Comparison of ENCODE assay signal across 16 cellular contexts in the genomic region with DNA sequence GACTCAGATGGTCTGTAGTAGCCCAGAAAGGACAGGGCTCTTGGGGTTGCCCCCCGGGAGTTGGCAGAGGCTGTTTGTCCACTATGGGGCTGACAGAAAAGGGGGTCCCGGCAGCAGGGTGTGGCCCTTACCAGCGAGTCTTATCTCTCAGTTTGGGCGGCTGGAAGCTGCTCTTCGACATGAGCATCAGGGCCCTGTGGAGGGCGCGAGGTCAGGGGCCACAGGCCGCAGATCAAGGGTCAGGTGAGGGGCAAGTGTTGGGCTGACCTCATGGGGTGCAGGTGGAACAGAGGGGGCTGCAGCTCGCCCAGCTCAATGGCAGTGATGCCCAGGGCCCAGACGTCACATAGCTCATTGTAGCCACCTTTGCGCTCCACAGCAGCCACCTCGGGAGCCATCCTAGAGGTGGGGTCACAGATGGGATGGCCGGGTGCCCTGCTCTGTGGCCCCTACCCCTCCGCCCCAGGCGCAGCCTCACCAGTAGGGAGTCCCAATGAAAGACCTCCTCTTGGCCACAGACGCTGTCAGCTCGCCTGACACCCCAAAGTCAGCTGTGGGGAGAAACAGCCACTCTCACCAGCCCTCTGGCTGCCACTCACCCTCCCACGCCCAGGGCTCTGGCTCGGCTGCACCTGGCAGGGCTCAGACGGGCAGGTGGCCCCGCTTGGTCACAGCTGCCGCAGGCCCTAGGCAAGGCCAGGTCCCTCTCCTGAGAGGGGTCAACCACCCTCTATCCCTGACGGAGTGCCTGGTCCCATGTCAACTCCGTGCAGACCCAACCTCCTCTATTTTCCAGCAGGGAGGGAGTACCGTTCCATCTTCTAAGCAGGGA. TPM values are rescaled to one million over a fixed set of nuclear protein-coding genes. Genes with fewer than 3 reads are reported as not detected.
A peak's percentile ranks its signal among the peaks of the same experiment; 100 is the strongest.
DNase-seq lines count a peak whose midpoint lies in the region; ATAC-seq, FAIRE-seq and TF ChIP-seq lines count a peak whose summit lies in the region.
"Had no signal": no experiment of that assay in that cellular context is flagged by ENCODE, and none has a peak within 500 bp of the region (broad histone marks: within the 10 kb centered on the region; RNA-seq: fewer than 3 reads in every experiment).

No MANE protein-coding gene starts in this region.

- H3K27me3 ChIP-seq in CD4-positive, alpha-beta memory T cell (ENCODE audit: insufficient read depth, low read length): no peaks in the 10 kb centered on the region
- H3K27me3 ChIP-seq in HCT116 (ENCODE audit: insufficient read depth, low read length) (no peaks in the 10 kb centered on the region), K562 (ENCODE audit: control insufficient read depth in 2 of 2, insufficient read depth in 2 of 2, low read length in 2 of 2) (no peaks in the 10 kb centered on the region), brain microvascular endothelial cell (replicated peaks) (no peaks in the 10 kb centered on the region)

- H3K9me3 ChIP-seq in CD4-positive, alpha-beta memory T cell (ENCODE audit: control insufficient read depth in 1 of 2, low read length in 2 of 2): no peaks in the 10 kb centered on the region
- no peaks in the 10 kb centered on the region for H3K9me3 ChIP-seq in HCT116 (ENCODE audit: control insufficient read depth in 1 of 2, insufficient read depth in 1 of 2, low read depth in 1 of 2, low read length in 2 of 2)
- H3K9me3 ChIP-seq in K562 (replicated peaks; ENCODE audit: control insufficient read depth, insufficient read depth, low read depth, low read length): no peaks in the 10 kb centered on the region

- POLR2A ChIA-PET in CD4-positive, alpha-beta memory T cell (lab: Charles Lee; ENCODE audit: partially characterized antibody): interaction anchor here (0.6 to 9.4 kb wide), 8 partner anchors 10 to 585 kb away, joined by 3 to 143 read pairs (median 4); a partner anchor contains a TSS
- POLR2A ChIA-PET in HCT116 (lab: Charles Lee) (interaction anchor here (1.8 kb wide), 1 partner anchor 22 kb away, joined by 6 read pairs; a partner anchor contains a TSS), K562 (lab: Yijun Ruan, JAX) (interaction anchor here (0.6 to 1.6 kb wide), 8 partner anchors 9 to 631 kb away, joined by 3 to 5 read pairs (median 3); a partner anchor contains a TSS)

- no peaks in the 10 kb centered on the region for H3K9me2 ChIP-seq in HCT116 (ENCODE audit: insufficient read depth)

- H3K4me3 Mint-ChIP-seq in CD4-positive, alpha-beta memory T cell: peak overlapping the region in 7 of 8 donors; percentile 23 to 85 (median 83)
- H3K4me3 Mint-ChIP-seq: GM23338 had no signal

- no peak for TF ChIP-seq EP300 in K562 (IDR thresholded peaks at IDR 0.05; ENCODE audit: low read length)

- no peaks in the 10 kb centered on the region for H3K9me3 Mint-ChIP-seq in CD4-positive, alpha-beta memory T cell
- H3K9me3 Mint-ChIP-seq: GM23338 had no signal

- H3K4me2 ChIP-seq in HCT116 (ENCODE audit: low read length) (no peak overlapping the region), K562 (ENCODE audit: insufficient read depth, low read length) (peak overlapping the region; percentile 5; the same call in 1 of the 2 replicates)
- H3K4me2 ChIP-seq: GM23338 had no signal

- no peak for TF ChIP-seq CTCF in HCT116 (IDR thresholded peaks at IDR 0.05 in 2 of 3, conservative IDR thresholded peaks at IDR 0.05 in 1 of 3; ENCODE audit: borderline replicate concordance in 1 of 3, insufficient read depth in 1 of 3, low read depth in 2 of 3, low read length in 2 of 3)
- no peak for TF ChIP-seq CTCF in K562 (IDR thresholded peaks at IDR 0.05 in 2 of 3, conservative IDR thresholded peaks at IDR 0.05 in 1 of 3; ENCODE audit: insufficient read depth in 2 of 3, low read depth in 1 of 3, low read length in 3 of 3)
- no peak for TF ChIP-seq CTCF in brain microvascular endothelial cell (IDR thresholded peaks at IDR 0.05; ENCODE audit: low read depth, low read length, missing control alignments)

- no peaks in the 10 kb centered on the region for H3K9me1 ChIP-seq in K562 (ENCODE audit: control insufficient read depth, insufficient read depth, low read length)

- H3K36me3 ChIP-seq in CD4-positive, alpha-beta memory T cell (ENCODE audit: insufficient read depth, low read length): peaks cover 35% of the 10 kb centered on the region
- H3K36me3 ChIP-seq in HCT116 (ENCODE audit: control insufficient read depth in 1 of 2, insufficient read depth in 2 of 2, low read length in 2 of 2) (no peaks in the 10 kb centered on the region; a peak in 1 of 4 replicates), K562 (ENCODE audit: control insufficient read depth, insufficient read depth, low read length) (peaks cover 20% of the 10 kb centered on the region; the same call in 2 of the 3 replicates), brain microvascular endothelial cell (replicated peaks) (peaks cover 19% of the 10 kb centered on the region)

- no peak overlapping the region for H3K9ac ChIP-seq in HCT116 (ENCODE audit: low read length)
- H3K9ac ChIP-seq in K562 (ENCODE audit: insufficient read depth in 1 of 2, low read depth in 2 of 2, low read length in 2 of 2): peak overlapping the region in 1 of 2 experiments; percentile 85; a peak in 2 of 4 replicates

- CTCF ChIA-PET in CD4-positive, alpha-beta memory T cell (lab: Charles Lee; ENCODE audit: partially characterized antibody): interaction anchor here (1.0 to 2.1 kb wide), 3 partner anchors 10 to 22 kb away, joined by 4 to 7 read pairs (median 4); a partner anchor contains a TSS
- CTCF ChIA-PET in HCT116 (lab: Charles Lee): interaction anchor here (1.1 kb wide), 1 partner anchor 13 kb away, joined by 5 read pairs; no protein-coding TSS in a partner anchor
- CTCF ChIA-PET in K562 (lab: Yijun Ruan, JAX; ENCODE audit: low intra/inter-chr PET ratio): interaction anchor here (0.6 kb wide), 1 partner anchor 89 kb away, joined by 3 read pairs; no protein-coding TSS in a partner anchor

- no peak for DNase-seq in CD4-positive, alpha-beta memory T cell
- DNase-seq in HCT116 (ENCODE audit: low read depth, low spot score): no peak
- DNase-seq in K562 (ENCODE audit: extremely low read depth in 1 of 4, low spot score in 3 of 4): peak in 3 of 4 experiments; percentile 43 to 47 (median 43)
- DNase-seq in posterior vena cava (ENCODE audit: low spot score): peak; percentile 74
- no peak for DNase-seq in brain microvascular endothelial cell
- DNase-seq: DMS79; NCI-H1105; NK-92 treated with Interleukin-12 subunit alpha and Interleukin-12 subunit beta, amount 100 ng/mL, for 24 hours; stimulated activated CD4-positive, alpha-beta T cell treated with anti-CD3 and anti-CD28 coated beads, Interleukin-2, amount 100 ng/mL, for 48 hours had no signal

- TF ChIP-seq RAD21 in HCT116 (IDR thresholded peaks at IDR 0.05; ENCODE audit: low read depth) (no peak), K562 (CRISPR knock-in tag; conservative IDR thresholded peaks at IDR 0.05 in 1 of 2, IDR thresholded peaks at IDR 0.05 in 1 of 2) (no peak)

- peaks cover 9 to 38% (median 21%) of the 10 kb centered on the region in 4 donors for H3K4me1 Mint-ChIP-seq in CD4-positive, alpha-beta memory T cell

- no peaks in the 10 kb centered on the region for H4K20me1 ChIP-seq in HCT116 (ENCODE audit: insufficient read depth)
- H4K20me1 ChIP-seq in K562 (replicated peaks; ENCODE audit: control insufficient read depth, insufficient read depth, low read length): no peaks in the 10 kb centered on the region

- no peaks in the 10 kb centered on the region for H3K27me3 Mint-ChIP-seq in CD4-positive, alpha-beta memory T cell

- no TSS peak for BruUV-seq in HCT116 (replicated peaks; lab: Mats Ljungman, UMichigan)
- BruUV-seq in K562 (replicated peaks; lab: Mats Ljungman, UMichigan): no TSS peak

- H3K4me1 ChIP-seq in CD4-positive, alpha-beta memory T cell (ENCODE audit: insufficient read depth, low read length): peaks cover 35% of the 10 kb centered on the region
- H3K4me1 ChIP-seq in HCT116 (ENCODE audit: control insufficient read depth in 1 of 2, insufficient read depth in 2 of 2, low read length in 2 of 2) (peaks cover 28 to 53% of the 10 kb centered on the region in 2 experiments), K562 (replicated peaks in 1 of 2; ENCODE audit: control insufficient read depth in 2 of 2, insufficient read depth in 2 of 2, low read length in 2 of 2) (peaks cover 30 to 79% of the 10 kb centered on the region in 2 experiments)

- intact Hi-C loops in CD4-positive, alpha-beta memory T cell (cut with micrococcal nuclease): loop anchor here (5.0 kb wide), 1 partner anchor 41 kb away; a partner anchor contains a TSS
- intact Hi-C loops in HCT116 (cut with micrococcal nuclease) (no loop called here), K562 (cut with micrococcal nuclease) (loop anchor here (5.0 kb wide), 1 partner anchor 41 kb away; a partner anchor contains a TSS), posterior vena cava (cut with DNase I) (no loop called here)

- H2AFZ ChIP-seq in HCT116 (ENCODE audit: low read depth, low read length, poor library complexity, severe bottlenecking) (no peak overlapping the region), K562 (ENCODE audit: low read depth, low read length) (0 out of 2 replicates have a peak overlapping the region, but pooled peaks have one; percentile 45)
- H2AFZ ChIP-seq: GM23338 had no signal

- no peak for TF ChIP-seq POLR2A in HCT116 (IDR thresholded peaks at IDR 0.05; ENCODE audit: borderline replicate concordance, extremely low read depth, insufficient read depth, insufficient read length)
- TF ChIP-seq POLR2A in K562 (conservative IDR thresholded peaks at IDR 0.05): no peak

- FAIRE-seq in K562 (lab: Jason Lieb, UNC): no peak
- FAIRE-seq: endometrium, TTC549, urothelium cell line had no signal

- H3K79me2 ChIP-seq in HCT116 (ENCODE audit: insufficient read depth, low read length): no peaks in the 10 kb centered on the region; the same call in 1 of the 2 replicates
- no peaks in the 10 kb centered on the region for H3K79me2 ChIP-seq in K562 (ENCODE audit: control insufficient read depth, insufficient read depth, low read length)

- RAD21 ChIA-PET in HCT116 (lab: Charles Lee; ENCODE audit: low non-redundant PET in 1 of 2, low total read pairs in 2 of 2, uncharacterized antibody in 2 of 2, unreplicated experiment in 2 of 2): no interaction called here

- 55% methylated on average over 25 of the region's 25 CpGs for WGBS in K562 (ENCODE audit: insufficient coverage, low coverage, missing lambda C conversion rate)

- H3K4me3 ChIP-seq in CD4-positive, alpha-beta memory T cell (ENCODE audit: low read length in 2 of 2): no peak overlapping the region
- no peak overlapping the region for H3K4me3 ChIP-seq in HCT116 (replicated peaks in 1 of 2; ENCODE audit: low read depth in 1 of 2, low read length in 2 of 2)
- H3K4me3 ChIP-seq in K562: no peak overlapping the region
- H3K4me3 ChIP-seq in brain microvascular endothelial cell (ENCODE audit: low read depth, low read length): no peak overlapping the region
- H3K4me3 ChIP-seq: GM23338 had no signal

- in situ Hi-C loops in K562 (cut with MboI): no loop called here
- in situ Hi-C loops in brain microvascular endothelial cell (cut with HindIII; ENCODE audit: low pct_ligation_motif_present, low sequenced_read_pairs): no loop called here

- ATAC-seq in HCT116: no peak
- ATAC-seq in K562: 0 out of 3 replicates have a peak, but pooled peaks have one; percentile 3
- no peak for ATAC-seq in GM21737 (IDR thresholded peaks at IDR 0.05; ENCODE audit: unreplicated experiment)
- no peak for ATAC-seq in HG03354 (IDR thresholded peaks at IDR 0.05; ENCODE audit: poor library complexity, severe bottlenecking, unreplicated experiment)
- no peak for ATAC-seq in HG03460 (IDR thresholded peaks at IDR 0.05; ENCODE audit: unreplicated experiment)
- ATAC-seq: GM23338 had no signal

- peak overlapping the region; percentile 79 for H3K27ac ChIP-seq in CD4-positive, alpha-beta memory T cell (ENCODE audit: low read depth, low read length)
- H3K27ac ChIP-seq in HCT116 (ENCODE audit: low read depth, low read length) (peak overlapping the region; percentile 92; the same call in 1 of the 2 replicates), K562 (ENCODE audit: extremely low read depth, low read depth, low read length) (peak overlapping the region; percentile 32; the same call in 2 of the 3 replicates), brain microvascular endothelial cell (no peak overlapping the region)

- peak overlapping the region; percentile 13 to 93 (median 83) for H3K27ac Mint-ChIP-seq in CD4-positive, alpha-beta memory T cell
- H3K27ac Mint-ChIP-seq: GM23338 had no signal

- H3K36me3 Mint-ChIP-seq in CD4-positive, alpha-beta memory T cell: peaks cover 5 to 36% of the 10 kb centered on the region in 2 donors

RNA-seq across cellular contexts. Expression of a gene that starts 2.2 kb away (rescaled TPM):
- 100 to 1,000 TPM; 122 to 128 TPM for total RNA-seq in CD4-positive, alpha-beta memory T cell
- polyA plus RNA-seq in CD4-positive, alpha-beta memory T cell: 10 to 100 TPM; 32.3 to 57.2 TPM
- total RNA-seq in HCT116 (2021; ENCODE audit: unreplicated experiment) (44.2 TPM), K562 (2014; rRNA removed) (9.6 and 13.7 TPM in 2 replicates), K562 (2014; rRNA removed; fragmentation: Illumina TruSeq; extraction: Trizol) (3.4 and 4.9 TPM in 2 replicates), K562 (2015; rRNA removed; fragmentation: Illumina TruSeq; extraction: Trizol) (7.0 and 8.5 TPM in 2 replicates), K562 (2021) (13.9 and 14.5 TPM in 2 replicates), posterior vena cava (10 to 100 TPM; 13.2 to 14.7 TPM)
- polyA plus RNA-seq in HCT116 (2012): 37.5 and 38.1 TPM in 2 replicates
- total RNA-seq in K562 (2011; cell fraction: chromatin; rRNA removed; ENCODE audit: low replicate concordance): 11.3 and 40.1 TPM in 2 replicates
- total RNA-seq in K562 (2011; cell fraction: nucleolus; rRNA removed): 20.5 and 22.5 TPM in 2 replicates
- 7.3 and 11.7 TPM in 2 replicates for total RNA-seq in K562 (2011; cell fraction: nucleoplasm; rRNA removed)
- polyA plus RNA-seq in K562 (2011; rRNA removed) (7.3 and 11.2 TPM in 2 replicates), K562 (2014; fragmentation: Illumina TruSeq; extraction: Trizol) (8.5 and 12.2 TPM in 2 replicates), K562 (2014; fragmentation: Nextera tagmentation; extraction: Ambion mirVana) (under 1 TPM; 0.13 to 0.39 TPM), K562 (2014; rRNA removed) (10.5 and 11.6 TPM in 2 replicates)
- 11.2 and 14.4 TPM in 2 replicates for polyA plus RNA-seq in K562 (2011; cell fraction: cytosol; rRNA removed)
- 40.2 and 43.0 TPM in 2 replicates for polyA plus RNA-seq in K562 (2011; cell fraction: nucleus; rRNA removed)
- polyA plus RNA-seq in K562 (2012): 9.6 and 14.0 TPM in 2 replicates
- 5.1 and 6.7 TPM in 2 replicates for polyA minus RNA-seq in K562 (2011; rRNA and poly(A)+ RNA removed)
- 8.8 and 11.1 TPM in 2 replicates for polyA minus RNA-seq in K562 (2011; cell fraction: cytosol; rRNA and poly(A)+ RNA removed)
- 5.8 and 12.4 TPM in 2 replicates for polyA minus RNA-seq in K562 (2011; cell fraction: nucleus; rRNA and poly(A)+ RNA removed)

RNA-seq across cellular contexts. Expression of a gene that starts 9.5 kb away (rescaled TPM):
- total RNA-seq in CD4-positive, alpha-beta memory T cell: 10 to 100 TPM; 41.3 to 42.7 TPM
- 10 to 100 TPM; 22.4 to 42.1 TPM for polyA plus RNA-seq in CD4-positive, alpha-beta memory T cell
- 62.1 TPM for total RNA-seq in HCT116 (2021; ENCODE audit: unreplicated experiment)
- 46.8 and 54.0 TPM in 2 replicates for polyA plus RNA-seq in HCT116 (2012)
- total RNA-seq in K562 (2011; cell fraction: chromatin; rRNA removed; ENCODE audit: low replicate concordance): 33.3 and 80.8 TPM in 2 replicates
- 78.7 and 86.4 TPM in 2 replicates for total RNA-seq in K562 (2011; cell fraction: nucleolus; rRNA removed)
- 51.5 and 54.8 TPM in 2 replicates for total RNA-seq in K562 (2011; cell fraction: nucleoplasm; rRNA removed)
- total RNA-seq in K562 (2014; rRNA removed): 24.3 and 29.4 TPM in 2 replicates
- total RNA-seq in K562 (2014; rRNA removed; fragmentation: Illumina TruSeq; extraction: Trizol): 6.3 and 7.3 TPM in 2 replicates
- 12.3 and 15.0 TPM in 2 replicates for total RNA-seq in K562 (2015; rRNA removed; fragmentation: Illumina TruSeq; extraction: Trizol)
- 55.7 and 57.2 TPM in 2 replicates for total RNA-seq in K562 (2021)
- polyA plus RNA-seq in K562 (2011; rRNA removed): 19.3 and 34.7 TPM in 2 replicates
- 22.5 and 54.7 TPM in 2 replicates for polyA plus RNA-seq in K562 (2011; cell fraction: cytosol; rRNA removed)
- 88.7 and 149 TPM in 2 replicates for polyA plus RNA-seq in K562 (2011; cell fraction: nucleus; rRNA removed)
- 41.1 and 44.4 TPM in 2 replicates for polyA plus RNA-seq in K562 (2012)
- 42.7 and 48.3 TPM in 2 replicates for polyA plus RNA-seq in K562 (2014; fragmentation: Illumina TruSeq; extraction: Trizol)
- 1 to 10 TPM; 3.4 to 3.9 TPM for polyA plus RNA-seq in K562 (2014; fragmentation: Nextera tagmentation; extraction: Ambion mirVana)
- 40.5 and 42.5 TPM in 2 replicates for polyA plus RNA-seq in K562 (2014; rRNA removed)
- polyA minus RNA-seq in K562 (2011; rRNA and poly(A)+ RNA removed): 6.3 and 9.1 TPM in 2 replicates
- polyA minus RNA-seq in K562 (2011; cell fraction: cytosol; rRNA and poly(A)+ RNA removed): 24.1 and 29.2 TPM in 2 replicates
- 19.9 and 21.0 TPM in 2 replicates for polyA minus RNA-seq in K562 (2011; cell fraction: nucleus; rRNA and poly(A)+ RNA removed)
- total RNA-seq in posterior vena cava: 1 to 10 TPM; 9.2 to 9.4 TPM

RNA-seq across cellular contexts. Expression of a gene that starts 22.5 kb away (rescaled TPM):
- total RNA-seq in CD4-positive, alpha-beta memory T cell: 100 to 1,000 TPM; 805 to 832 TPM
- polyA plus RNA-seq in CD4-positive, alpha-beta memory T cell: 100 to 1,000 TPM in 1 of 2 donors, 10 to 100 TPM in 1; 48.3 to 158 TPM
- total RNA-seq in HCT116 (2021; ENCODE audit: unreplicated experiment) (403 TPM), K562 (2014; rRNA removed) (141 and 158 TPM in 2 replicates), K562 (2014; rRNA removed; fragmentation: Illumina TruSeq; extraction: Trizol) (111 and 122 TPM in 2 replicates), K562 (2015; rRNA removed; fragmentation: Illumina TruSeq; extraction: Trizol) (78.3 and 84.0 TPM in 2 replicates), K562 (2021) (295 and 334 TPM in 2 replicates), posterior vena cava (100 to 1,000 TPM; 181 to 189 TPM)
- 177 and 219 TPM in 2 replicates for polyA plus RNA-seq in HCT116 (2012)
- total RNA-seq in K562 (2011; cell fraction: chromatin; rRNA removed; ENCODE audit: low replicate concordance): 535 and 698 TPM in 2 replicates
- 252 and 253 TPM in 2 replicates for total RNA-seq in K562 (2011; cell fraction: nucleolus; rRNA removed)
- 451 and 617 TPM in 2 replicates for total RNA-seq in K562 (2011; cell fraction: nucleoplasm; rRNA removed)
- polyA plus RNA-seq in K562 (2011; rRNA removed) (64.3 and 88.2 TPM in 2 replicates), K562 (2014; fragmentation: Illumina TruSeq; extraction: Trizol) (207 and 244 TPM in 2 replicates), K562 (2014; fragmentation: Nextera tagmentation; extraction: Ambion mirVana) (10 to 100 TPM; 13.1 to 14.0 TPM), K562 (2014; rRNA removed) (123 and 131 TPM in 2 replicates)
- polyA plus RNA-seq in K562 (2011; cell fraction: cytosol; rRNA removed): 38.0 and 43.0 TPM in 2 replicates
- polyA plus RNA-seq in K562 (2011; cell fraction: nucleus; rRNA removed): 224 and 275 TPM in 2 replicates
- 197 and 225 TPM in 2 replicates for polyA plus RNA-seq in K562 (2012)
- 94.0 and 130 TPM in 2 replicates for polyA minus RNA-seq in K562 (2011; rRNA and poly(A)+ RNA removed)
- 61.7 and 83.6 TPM in 2 replicates for polyA minus RNA-seq in K562 (2011; cell fraction: cytosol; rRNA and poly(A)+ RNA removed)
- polyA minus RNA-seq in K562 (2011; cell fraction: nucleus; rRNA and poly(A)+ RNA removed): 141 and 236 TPM in 2 replicates

RNA-seq across cellular contexts. Expression of a gene that starts 41.1 kb away (rescaled TPM):
- 10 to 100 TPM; 10.7 to 11.3 TPM for total RNA-seq in CD4-positive, alpha-beta memory T cell
- polyA plus RNA-seq in CD4-positive, alpha-beta memory T cell: under 1 TPM in 1 of 2 donors, not detected in 1; 0.38 TPM
- 1.7 TPM for total RNA-seq in HCT116 (2021; ENCODE audit: unreplicated experiment)
- 0.51 and 0.56 TPM in 2 replicates for polyA plus RNA-seq in HCT116 (2012)
- 3.2 and 8.8 TPM in 2 replicates for total RNA-seq in K562 (2011; cell fraction: chromatin; rRNA removed; ENCODE audit: low replicate concordance)
- total RNA-seq in K562 (2011; cell fraction: nucleolus; rRNA removed): 2.1 and 2.3 TPM in 2 replicates
- total RNA-seq in K562 (2011; cell fraction: nucleoplasm; rRNA removed): 2.2 and 2.8 TPM in 2 replicates
- 0.65 and 1.5 TPM in 2 replicates for total RNA-seq in K562 (2014; rRNA removed)
- total RNA-seq in K562 (2014; rRNA removed; fragmentation: Illumina TruSeq; extraction: Trizol): 0.29 and 0.32 TPM in 2 replicates
- 0.33 and 0.60 TPM in 2 replicates for total RNA-seq in K562 (2015; rRNA removed; fragmentation: Illumina TruSeq; extraction: Trizol)
- total RNA-seq in K562 (2021): 0.69 and 1.2 TPM in 2 replicates
- polyA plus RNA-seq in K562 (2011; rRNA removed): 0.72 and 1.2 TPM in 2 replicates
- 0.59 and 1.3 TPM in 2 replicates for polyA plus RNA-seq in K562 (2011; cell fraction: cytosol; rRNA removed)
- 1.7 and 3.2 TPM in 2 replicates for polyA plus RNA-seq in K562 (2011; cell fraction: nucleus; rRNA removed)
- polyA plus RNA-seq in K562 (2012): 0.68 and 0.82 TPM in 2 replicates
- polyA plus RNA-seq in K562 (2014; fragmentation: Illumina TruSeq; extraction: Trizol): 0.76 and 0.87 TPM in 2 replicates
- under 1 TPM; 0.07 to 0.11 TPM for polyA plus RNA-seq in K562 (2014; fragmentation: Nextera tagmentation; extraction: Ambion mirVana)
- 0.55 and 0.68 TPM in 2 replicates for polyA plus RNA-seq in K562 (2014; rRNA removed)
- polyA minus RNA-seq in K562 (2011; rRNA and poly(A)+ RNA removed): 0.42 and 0.53 TPM in 2 replicates
- 2.1 and 3.9 TPM in 2 replicates for polyA minus RNA-seq in K562 (2011; cell fraction: cytosol; rRNA and poly(A)+ RNA removed)
- 0.78 and 2.2 TPM in 2 replicates for polyA minus RNA-seq in K562 (2011; cell fraction: nucleus; rRNA and poly(A)+ RNA removed)
- 10 to 100 TPM; 19.3 to 43.2 TPM for total RNA-seq in posterior vena cava

RNA-seq across cellular contexts. Expression of a gene that starts 43.6 kb away (rescaled TPM):
- 1 to 10 TPM; 6.2 to 9.0 TPM for total RNA-seq in CD4-positive, alpha-beta memory T cell
- under 1 TPM in 1 of 2 donors, not detected in 1; 0.62 TPM for polyA plus RNA-seq in CD4-positive, alpha-beta memory T cell
- total RNA-seq in HCT116 (2021; ENCODE audit: unreplicated experiment): 30.1 TPM
- polyA plus RNA-seq in HCT116 (2012): 19.3 TPM in 2 replicates
- total RNA-seq in K562 (2011; cell fraction: chromatin; rRNA removed; ENCODE audit: low replicate concordance): 19.1 and 64.6 TPM in 2 replicates
- 33.3 and 37.9 TPM in 2 replicates for total RNA-seq in K562 (2011; cell fraction: nucleolus; rRNA removed)
- 16.2 and 19.7 TPM in 2 replicates for total RNA-seq in K562 (2011; cell fraction: nucleoplasm; rRNA removed)
- 4.0 and 7.1 TPM in 2 replicates for total RNA-seq in K562 (2014; rRNA removed)
- 0.99 and 1.1 TPM in 2 replicates for total RNA-seq in K562 (2014; rRNA removed; fragmentation: Illumina TruSeq; extraction: Trizol)
- 2.1 and 2.5 TPM in 2 replicates for total RNA-seq in K562 (2015; rRNA removed; fragmentation: Illumina TruSeq; extraction: Trizol)
- 7.4 and 8.8 TPM in 2 replicates for total RNA-seq in K562 (2021)
- 2.2 and 3.6 TPM in 2 replicates for polyA plus RNA-seq in K562 (2011; rRNA removed)
- 2.0 and 4.5 TPM in 2 replicates for polyA plus RNA-seq in K562 (2011; cell fraction: cytosol; rRNA removed)
- 15.1 and 28.5 TPM in 2 replicates for polyA plus RNA-seq in K562 (2011; cell fraction: nucleus; rRNA removed)
- polyA plus RNA-seq in K562 (2012): 4.7 and 6.3 TPM in 2 replicates
- polyA plus RNA-seq in K562 (2014; fragmentation: Illumina TruSeq; extraction: Trizol): 1.8 and 4.6 TPM in 2 replicates
- under 1 TPM; 0.04 to 0.08 TPM for polyA plus RNA-seq in K562 (2014; fragmentation: Nextera tagmentation; extraction: Ambion mirVana)
- polyA plus RNA-seq in K562 (2014; rRNA removed): 7.9 and 11.8 TPM in 2 replicates
- polyA minus RNA-seq in K562 (2011; rRNA and poly(A)+ RNA removed): 2.1 and 3.0 TPM in 2 replicates
- 3.2 and 3.5 TPM in 2 replicates for polyA minus RNA-seq in K562 (2011; cell fraction: cytosol; rRNA and poly(A)+ RNA removed)
- 12.1 and 12.2 TPM in 2 replicates for polyA minus RNA-seq in K562 (2011; cell fraction: nucleus; rRNA and poly(A)+ RNA removed)
- total RNA-seq in posterior vena cava: under 1 TPM; 0.37 to 0.38 TPM

Comparison
In these comparisons a context has a peak if more than half of its experiments do, and no peak if none do; other contexts are left out.
1. DNase-seq: peak in K562 (3 of 4) and posterior vena cava (single experiment); none in CD4-positive, alpha-beta memory T cell (0 of 5), HCT116 (single experiment) and brain microvascular endothelial cell (single experiment).
2. intact Hi-C loops: an anchor here in CD4-positive, alpha-beta memory T cell (5.0 kb wide) and K562 (5.0 kb wide); none called in HCT116 and posterior vena cava.